In genomic region chr20:37343212-37343993, GRCh38 we compare ENCODE assay signal across 10 cellular contexts. TPM values are rescaled to one million over a fixed set of nuclear protein-coding genes. Genes with fewer than 3 reads are reported as not detected.
A peak's percentile ranks its signal among the peaks of the same experiment; 100 is the strongest.
DNase-seq lines count a peak whose midpoint lies in the region; ATAC-seq, FAIRE-seq and TF ChIP-seq lines count a peak whose summit lies in the region.
"Had no signal": no experiment of that assay in that cellular context is flagged by ENCODE, and none has a peak within 500 bp of the region (broad histone marks: within the 10 kb centered on the region; RNA-seq: fewer than 3 reads in every experiment).

No MANE protein-coding gene starts in this region.

- ATAC-seq in GM19455 (IDR thresholded peaks at IDR 0.05; ENCODE audit: unreplicated experiment), result no peak
- ATAC-seq: right cardiac atrium had no signal

- BruUV-seq in A673 (replicated peaks; lab: Mats Ljungman, UMichigan), result no TSS peak

- H3K9ac ChIP-seq in kidney (ENCODE audit: low read length in 2 of 2), result peak overlapping the region in 1 of 2 donors; percentile 16

- CTCF ChIA-PET in RWPE1 (lab: Yijun Ruan, JAX), result interaction anchor here (1.1 kb wide), 1 partner anchor 12 kb away, joined by 3 read pairs; no protein-coding TSS in a partner anchor
- CTCF ChIA-PET in A673 (lab: Charles Lee), result no interaction called here

- POLR2A ChIA-PET in RWPE1 (lab: Yijun Ruan, JAX; ENCODE audit: low non-redundant PET), result interaction anchor here (1.0 kb wide), 1 partner anchor 13 kb away, joined by 3 read pairs; no protein-coding TSS in a partner anchor
- POLR2A ChIA-PET in A673 (lab: Charles Lee; ENCODE audit: low non-redundant PET), result no interaction called here

- H3K36me3 ChIP-seq in kidney (ENCODE audit: control insufficient read depth in 1 of 2, insufficient read depth in 2 of 2, low read length in 2 of 2), result no peaks in the 10 kb centered on the region
- no peaks in the 10 kb centered on the region for H3K36me3 ChIP-seq in small intestine (ENCODE audit: control insufficient read depth in 2 of 2, insufficient read depth in 2 of 2, low read length in 2 of 2)
- no peaks in the 10 kb centered on the region for H3K36me3 ChIP-seq in A673 (ENCODE audit: insufficient read depth, low read length, poor library complexity, severe bottlenecking)

- intact Hi-C loops in kidney (cut with DNase I), result no loop called here
- intact Hi-C loops in A673 (cut with micrococcal nuclease; ENCODE audit: unreplicated experiment), result no loop called here

- H3K4me1 ChIP-seq in kidney (ENCODE audit: control insufficient read depth in 1 of 2, insufficient read depth in 1 of 2, low read depth in 1 of 2, low read length in 2 of 2) (peaks cover 17 to 20% of the 10 kb centered on the region in 2 donors), small intestine (ENCODE audit: control insufficient read depth in 2 of 2, insufficient read depth in 1 of 2, low read depth in 1 of 2, low read length in 1 of 2) (peaks cover 5 to 6% of the 10 kb centered on the region in 2 donors), A673 (ENCODE audit: insufficient read depth, low read length, poor library complexity, severe bottlenecking) (no peaks in the 10 kb centered on the region)

- TF ChIP-seq CTCF in RWPE1 (conservative IDR thresholded peaks at IDR 0.05; ENCODE audit: low read depth), result no peak
- no peak for TF ChIP-seq CTCF in kidney (IDR thresholded peaks at IDR 0.05; ENCODE audit: borderline replicate concordance, extremely low read depth, insufficient read depth)
- no peak for TF ChIP-seq CTCF in A673 (conservative IDR thresholded peaks at IDR 0.05; ENCODE audit: low read depth, low read length)

- H3K27me3 ChIP-seq in small intestine (ENCODE audit: control insufficient read depth in 2 of 2, insufficient read depth in 2 of 2, low read length in 2 of 2) (no peaks in the 10 kb centered on the region), A673 (replicated peaks; ENCODE audit: insufficient read depth, low read depth, low read length, poor library complexity) (no peaks in the 10 kb centered on the region)
- H3K27me3 ChIP-seq: MG63 had no signal

- DNase-seq in NCI-H2107 (lab: John Stamatoyannopoulos, UW) (peak; percentile 8), NCI-H2107 treated with DMSO at 0.1 percent for 48 hours (lab: John Stamatoyannopoulos, UW; ENCODE audit: unreplicated experiment) (no peak), RWPE1 (ENCODE audit: low spot score) (no peak), kidney (peak; percentile 90), small intestine (peak; percentile 97), caudate nucleus (lab: John Stamatoyannopoulos, UW) (no peak), A673 (ENCODE audit: low spot score) (no peak)
- DNase-seq: MG63 had no signal

- H3K27ac ChIP-seq in RWPE1 (peak overlapping the region; percentile 60), kidney (ENCODE audit: low read depth in 2 of 2, low read length in 2 of 2) (peak overlapping the region in 1 of 2 donors; percentile 93), small intestine (ENCODE audit: low read depth in 1 of 2, low read length in 1 of 2) (peak overlapping the region; percentile 87 to 89), caudate nucleus (ENCODE audit: low read depth, low read length) (no peak overlapping the region), A673 (ENCODE audit: low read depth, low read length, poor library complexity, severe bottlenecking) (no peak overlapping the region)

- H3K9me3 ChIP-seq in kidney (ENCODE audit: control insufficient read depth in 1 of 2, low read length in 2 of 2) (no peaks in the 10 kb centered on the region), small intestine (ENCODE audit: control insufficient read depth, low read depth) (no peaks in the 10 kb centered on the region), A673 (ENCODE audit: low read depth, low read length, poor library complexity, severe bottlenecking) (no peaks in the 10 kb centered on the region)
- H3K9me3 ChIP-seq: MG63 had no signal

- H3K4me3 ChIP-seq in kidney (ENCODE audit: low read length in 2 of 2) (no peak overlapping the region), small intestine (ENCODE audit: low read depth in 1 of 2, low read length in 2 of 2) (no peak overlapping the region), A673 (ENCODE audit: low read depth, low read length, poor library complexity, severe bottlenecking) (no peak overlapping the region)
- H3K4me3 ChIP-seq: MG63 had no signal

- WGBS in small intestine, 3 donors, result 27 to 46% (median 37%) methylated on average over 12 of the region's 12 CpGs

- FAIRE-seq in kidney (lab: Jason Lieb, UNC) (no peak), small intestine (lab: Jason Lieb, UNC) (no peak)

RNA-seq across cellular contexts. Expression of gene SRC, which starts 2.5 kb away (rescaled TPM):
- 70.0 TPM for total RNA-seq in kidney
- polyA plus RNA-seq in kidney (ENCODE audit: insufficient read depth, low read depth, low replicate concordance), result 28.5 TPM
- polyA plus RNA-seq in small intestine, result 100 to 1,000 TPM in 1 of 3 donors, 10 to 100 TPM in 2; 70.8 to 107 (median 83.6) TPM
- 23.3 and 29.6 TPM in 2 replicates for total RNA-seq in A673 (2021)

RNA-seq across cellular contexts. Expression of gene MANBAL, which starts 53.9 kb away (rescaled TPM):
- total RNA-seq in kidney (45.7 TPM), A673 (2021) (46.4 and 48.4 TPM in 2 replicates)
- polyA plus RNA-seq in kidney (ENCODE audit: insufficient read depth, low read depth, low replicate concordance) (93.3 TPM), small intestine (10 to 100 TPM; 49.2 to 70.0 (median 50.3) TPM)

Comparison
In these comparisons a context has a peak if more than half of its experiments do, and no peak if none do; other contexts are left out.
1. DNase-seq: peak in NCI-H2107 (single experiment), kidney (single experiment) and small intestine (single experiment); none in NCI-H2107 treated with DMSO at 0.1 percent for 48 hours (single experiment), RWPE1 (single experiment), caudate nucleus (0 of 61) and A673 (single experiment).
2. H3K27ac ChIP-seq: peak in RWPE1 (single experiment) and small intestine (2 of 2); none in caudate nucleus (single experiment) and A673 (single experiment).